In the genomic region with DNA sequence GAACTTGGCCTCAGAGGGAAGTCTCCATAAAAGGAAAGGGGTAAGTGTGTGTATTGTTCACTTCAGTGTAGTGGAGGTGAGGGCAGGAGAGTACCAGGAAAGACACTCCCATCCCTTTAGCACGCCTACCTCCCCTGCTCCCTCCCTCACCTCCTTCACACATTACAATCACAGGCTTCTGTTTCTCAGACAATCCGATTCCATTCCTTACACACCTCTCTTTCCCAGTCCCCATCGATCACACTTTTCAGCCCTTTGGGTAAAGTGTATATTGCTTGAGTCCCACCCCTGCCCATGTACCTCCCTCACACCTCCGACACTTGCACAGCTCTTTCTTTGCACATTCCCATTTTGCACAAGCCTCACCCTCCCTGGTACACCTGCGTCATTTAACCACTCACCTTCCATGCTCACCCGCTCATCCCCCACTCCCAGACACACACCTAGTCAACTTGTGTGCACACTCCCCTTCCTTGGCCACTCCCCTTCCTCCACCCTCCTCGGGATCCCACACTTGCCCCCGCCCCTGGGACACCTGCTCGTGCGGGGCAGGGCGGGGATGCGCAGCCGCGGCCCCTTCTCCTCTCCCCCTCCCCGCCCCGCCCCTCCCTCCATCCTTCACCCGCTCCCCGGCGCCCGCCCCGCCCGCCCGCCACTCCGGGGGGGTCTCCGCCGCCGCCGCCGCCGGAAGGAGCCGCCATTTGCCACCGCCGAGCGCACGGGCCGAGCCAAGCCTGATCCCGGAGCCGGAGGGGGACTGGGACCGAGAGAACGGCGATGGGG, we compare ENCODE assay signal across 8 cellular contexts. TPM values are rescaled to one million over a fixed set of nuclear protein-coding genes. Genes with fewer than 3 reads are reported as not detected.
A peak's percentile ranks its signal among the peaks of the same experiment; 100 is the strongest.
DNase-seq lines count a peak whose midpoint lies in the region; ATAC-seq lines count a peak whose summit lies in the region.

TSS of gene MARCHF9 (plus strand) at position 693 of the 783 bp plus-strand sequence. CDS start 426 bp downstream, outside the sequence.

- H2BK12ac ChIP-seq in mesenchymal stem cell (ENCODE audit: low read length in 2 of 2) = no peak within 1 kb of the TSS

- H3K18ac ChIP-seq in mesenchymal stem cell (ENCODE audit: low read depth in 1 of 2, low read length in 2 of 2) = peak within 1 kb of the TSS; percentile 35 to 58

- no peak within 1 kb of the TSS for H4K91ac ChIP-seq in mesenchymal stem cell (ENCODE audit: low read length)

- peak within 1 kb of the TSS; percentile 44 for H2AFZ ChIP-seq in mesenchymal stem cell (ENCODE audit: low read depth, low read length)

- no peaks in the 10 kb centered on the region for H3K9me3 ChIP-seq in mesenchymal stem cell (ENCODE audit: control insufficient read depth, low read length)

- intact Hi-C loops in dendritic cell treated with granulocyte-macrophage colony-stimulating factor and Interleukin-4, amounts not matched to agents 40 ng/mL and 50 ng/mL, for 4 days (cut with micrococcal nuclease) = loop anchor here (5.0 kb wide), 1 partner anchor 207 kb away; the partner anchor contains the start of gene DCTN2

- H3K14ac ChIP-seq in mesenchymal stem cell (ENCODE audit: low read length in 2 of 2) = no peak within 1 kb of the TSS

- H3K4me2 ChIP-seq in mesenchymal stem cell (ENCODE audit: low read length, poor library complexity, severe bottlenecking) = peak within 1 kb of the TSS; percentile 96

- no peak within 1 kb of the TSS for H3K27ac ChIP-seq in mesenchymal stem cell (ENCODE audit: low read length, poor library complexity, severe bottlenecking)

- peak; percentile 97 for DNase-seq in NCI-H510A treated with DMSO at 0.1 percent for 48 hours (lab: John Stamatoyannopoulos, UW)
- peak; percentile 87 for DNase-seq in activated CD4-positive, alpha-beta T cell treated with anti-CD3 and anti-CD28 coated beads, Interleukin-2, amount 50 U/mL, for 1 hour
- DNase-seq in mesenchymal stem cell = no peak
- peak; percentile 60 to 68 for DNase-seq in stimulated activated CD8-positive, alpha-beta memory T cell treated with anti-CD3 and anti-CD28 coated beads, Interleukin-15, amount 100 ng/mL, for 4 hours (ENCODE audit: low read depth in 2 of 2)
- DNase-seq in epidermal melanocyte (ENCODE audit: insufficient read length, low spot score) = no peak

- H3K9me3 Mint-ChIP-seq in dendritic cell treated with granulocyte-macrophage colony-stimulating factor and Interleukin-4, amounts not matched to agents 40 ng/mL and 50 ng/mL, for 4 days = no peaks in the 10 kb centered on the region

- H2BK120ac ChIP-seq in mesenchymal stem cell (ENCODE audit: low read depth, low read length) = no peak within 1 kb of the TSS

- peaks cover 14 to 26% of the 10 kb centered on the region in 2 experiments for H3K36me3 ChIP-seq in mesenchymal stem cell (ENCODE audit: control insufficient read depth in 1 of 2, insufficient read depth in 2 of 2, low read depth in 1 of 2, low read length in 2 of 2)

- H3K4ac ChIP-seq in mesenchymal stem cell (ENCODE audit: low read depth in 1 of 2, low read length in 2 of 2) = peak within 1 kb of the TSS in 1 of 2 experiments; percentile 38

- peak within 1 kb of the TSS; percentile 75 for H3K4me3 ChIP-seq in mesenchymal stem cell (ENCODE audit: insufficient read depth in 1 of 2, low read depth in 1 of 2, low read length in 2 of 2)

- no peak within 1 kb of the TSS for H2BK15ac ChIP-seq in mesenchymal stem cell (ENCODE audit: low read depth, poor library complexity, severe bottlenecking)

- peaks cover 11 to 23% of the 10 kb centered on the region in 2 experiments for H3K27me3 ChIP-seq in mesenchymal stem cell (ENCODE audit: control insufficient read depth in 1 of 2, insufficient read depth in 1 of 2, low read length in 2 of 2)

- peaks cover 69% of the 10 kb centered on the region for H3K4me1 Mint-ChIP-seq in dendritic cell treated with granulocyte-macrophage colony-stimulating factor and Interleukin-4, amounts not matched to agents 40 ng/mL and 50 ng/mL, for 4 days (ENCODE audit: low read depth)

- ATAC-seq in GM18520 (IDR thresholded peaks at IDR 0.05; ENCODE audit: unreplicated experiment) (peak; percentile 27), HG03097 (IDR thresholded peaks at IDR 0.05; ENCODE audit: low FRiP score, unreplicated experiment) (peak; percentile 23)

- 4% methylated on average over 20 of the region's 41 CpGs for WGBS in mesenchymal stem cell

- peak within 1 kb of the TSS; percentile 78 for H3K4me3 Mint-ChIP-seq in dendritic cell treated with granulocyte-macrophage colony-stimulating factor and Interleukin-4, amounts not matched to agents 40 ng/mL and 50 ng/mL, for 4 days

- peak within 1 kb of the TSS in 1 of 2 experiments; percentile 70 for H3K23ac ChIP-seq in mesenchymal stem cell (ENCODE audit: low read length in 2 of 2)

- H3K4me1 ChIP-seq in mesenchymal stem cell (ENCODE audit: control insufficient read depth, insufficient read depth, low read depth, low read length) = peaks cover 21% of the 10 kb centered on the region

- no peak within 1 kb of the TSS for H2AK5ac ChIP-seq in mesenchymal stem cell (ENCODE audit: low read length, severe bottlenecking)

- peaks cover 7% of the 10 kb centered on the region for H3K27me3 Mint-ChIP-seq in dendritic cell treated with granulocyte-macrophage colony-stimulating factor and Interleukin-4, amounts not matched to agents 40 ng/mL and 50 ng/mL, for 4 days

- H3K79me1 ChIP-seq in mesenchymal stem cell (replicated peaks; ENCODE audit: low read length, poor library complexity, severe bottlenecking) = no peaks in the 10 kb centered on the region

- H3K27ac Mint-ChIP-seq in dendritic cell treated with granulocyte-macrophage colony-stimulating factor and Interleukin-4, amounts not matched to agents 40 ng/mL and 50 ng/mL, for 4 days = peak within 1 kb of the TSS; percentile 84

- H3K36me3 Mint-ChIP-seq in dendritic cell treated with granulocyte-macrophage colony-stimulating factor and Interleukin-4, amounts not matched to agents 40 ng/mL and 50 ng/mL, for 4 days (ENCODE audit: low read depth) = peaks cover 53% of the 10 kb centered on the region

- H3K9ac ChIP-seq in mesenchymal stem cell (ENCODE audit: low read length) = peak within 1 kb of the TSS; percentile 32

- H4K8ac ChIP-seq in mesenchymal stem cell (ENCODE audit: low read length) = no peak within 1 kb of the TSS

- H2BK5ac ChIP-seq in mesenchymal stem cell (ENCODE audit: low read depth, low read length, poor library complexity, severe bottlenecking) = no peak within 1 kb of the TSS

RNA-seq across cellular contexts. Expression of gene MARCHF9, which starts in this region (rescaled TPM):
- polyA plus RNA-seq in mesenchymal stem cell (2013, experiment 1 of 2) = 8.2 TPM
- polyA plus RNA-seq in mesenchymal stem cell (2013, experiment 2 of 2) = 8.2 TPM

Comparison
In these comparisons a context has a peak if more than half of its experiments do, and no peak if none do; other contexts are left out.
1. DNase-seq: peak in NCI-H510A treated with DMSO at 0.1 percent for 48 hours (single experiment), activated CD4-positive, alpha-beta T cell treated with anti-CD3 and anti-CD28 coated beads, Interleukin-2, amount 50 U/mL, for 1 hour (single experiment) and stimulated activated CD8-positive, alpha-beta memory T cell treated with anti-CD3 and anti-CD28 coated beads, Interleukin-15, amount 100 ng/mL, for 4 hours (2 of 2); none in mesenchymal stem cell (single experiment) and epidermal melanocyte (single experiment).